8 cellular contexts compared by ENCODE assay signal in genomic region chr5:132497488-132497997, GRCh38. TPM values are rescaled to one million over a fixed set of nuclear protein-coding genes. Genes with fewer than 3 reads are reported as not detected.
DNase-seq lines count a peak whose midpoint lies in the region; ATAC-seq and TF ChIP-seq lines count a peak whose summit lies in the region.

No MANE protein-coding gene starts in this region.

- no peak for TF ChIP-seq CTCF in WI38 (IDR thresholded peaks at IDR 0.05; ENCODE audit: low read depth, low read length)

- H3K9me3 Mint-ChIP-seq in natural killer cell treated with Interleukin-12 subunit alpha and Interleukin-12 subunit beta and Interleukin-15 and Interleukin-18, amount 100 ng/mL, for 72 hours, result no peaks in the 10 kb centered on the region

- H3K4me3 ChIP-seq in WI38 (ENCODE audit: low read depth, low read length), result peak overlapping the region; percentile 71

- H3K4me1 Mint-ChIP-seq in natural killer cell treated with Interleukin-12 subunit alpha and Interleukin-12 subunit beta and Interleukin-15 and Interleukin-18, amount 100 ng/mL, for 72 hours (ENCODE audit: low read depth in 2 of 2), result peaks cover 64 to 75% of the 10 kb centered on the region in 2 donors

- no peak for ATAC-seq in natural killer cell treated with Interleukin-12 subunit alpha and Interleukin-12 subunit beta and Interleukin-15 and Interleukin-18, amount 100 ng/mL, for 72 hours
- ATAC-seq in HG02970 (IDR thresholded peaks at IDR 0.05; ENCODE audit: low FRiP score, unreplicated experiment), result no peak

- H3K27ac Mint-ChIP-seq in natural killer cell treated with Interleukin-12 subunit alpha and Interleukin-12 subunit beta and Interleukin-15 and Interleukin-18, amount 100 ng/mL, for 72 hours, result peak overlapping the region; percentile 90 to 100

- H3K4me3 Mint-ChIP-seq in natural killer cell treated with Interleukin-12 subunit alpha and Interleukin-12 subunit beta and Interleukin-15 and Interleukin-18, amount 100 ng/mL, for 72 hours, result peak overlapping the region; percentile 88

- no peaks in the 10 kb centered on the region for H3K36me3 Mint-ChIP-seq in natural killer cell treated with Interleukin-12 subunit alpha and Interleukin-12 subunit beta and Interleukin-15 and Interleukin-18, amount 100 ng/mL, for 72 hours

- H3K27me3 Mint-ChIP-seq in natural killer cell treated with Interleukin-12 subunit alpha and Interleukin-12 subunit beta and Interleukin-15 and Interleukin-18, amount 100 ng/mL, for 72 hours, result no peaks in the 10 kb centered on the region

- DNase-seq in activated CD8-positive, alpha-beta memory T cell treated with anti-CD3 and anti-CD28 coated beads for 24 hours, result peak; percentile 70
- no peak for DNase-seq in activated CD8-positive, alpha-beta memory T cell treated with anti-CD3 and anti-CD28 coated beads, Interleukin-2, amount 50 U/mL, for 48 hours
- peak; percentile 92 for DNase-seq in fibroblast of peridontal ligament (ENCODE audit: extremely low read depth)
- DNase-seq in natural killer cell treated with Interleukin-12 subunit alpha and Interleukin-12 subunit beta and Interleukin-15 and Interleukin-18, amount 100 ng/mL, for 72 hours (ENCODE audit: low spot score), result no peak
- DNase-seq in DMS114 treated with DMSO at 0.1 percent for 48 hours (lab: John Stamatoyannopoulos, UW; ENCODE audit: unreplicated experiment), result no peak
- no peak for DNase-seq in NCI-H2029 treated with DMSO at 0.1 percent for 48 hours (lab: John Stamatoyannopoulos, UW)

RNA-seq across cellular contexts. Expression of gene IRF1, which starts 7.0 kb away (rescaled TPM):
- total RNA-seq in natural killer cell treated with Interleukin-12 subunit alpha and Interleukin-12 subunit beta and Interleukin-15 and Interleukin-18, amount 100 ng/mL, for 72 hours, result 100 to 1,000 TPM; 351 to 512 TPM

RNA-seq across cellular contexts. Expression of gene IL5, which starts 45.8 kb away (rescaled TPM):
- total RNA-seq in natural killer cell treated with Interleukin-12 subunit alpha and Interleukin-12 subunit beta and Interleukin-15 and Interleukin-18, amount 100 ng/mL, for 72 hours, result 1 to 10 TPM; 7.2 to 9.5 TPM

RNA-seq across cellular contexts. Expression of gene RAD50, which starts 59.2 kb away (rescaled TPM):
- 10 to 100 TPM; 24.9 to 41.8 TPM for total RNA-seq in natural killer cell treated with Interleukin-12 subunit alpha and Interleukin-12 subunit beta and Interleukin-15 and Interleukin-18, amount 100 ng/mL, for 72 hours

Comparison
In these comparisons a context has a peak if more than half of its experiments do, and no peak if none do; other contexts are left out.
1. DNase-seq: peak in activated CD8-positive, alpha-beta memory T cell treated with anti-CD3 and anti-CD28 coated beads for 24 hours (single experiment) and fibroblast of peridontal ligament (single experiment); none in activated CD8-positive, alpha-beta memory T cell treated with anti-CD3 and anti-CD28 coated beads, Interleukin-2, amount 50 U/mL, for 48 hours (single experiment), natural killer cell treated with Interleukin-12 subunit alpha and Interleukin-12 subunit beta and Interleukin-15 and Interleukin-18, amount 100 ng/mL, for 72 hours (single experiment), DMS114 treated with DMSO at 0.1 percent for 48 hours (single experiment) and NCI-H2029 treated with DMSO at 0.1 percent for 48 hours (single experiment).